Comparison of ENCODE assay signal across 8 cellular contexts in genomic region chr1:28259252-28259934, GRCh38. TPM values are rescaled to one million over a fixed set of nuclear protein-coding genes. Genes with fewer than 3 reads are reported as not detected.
DNase-seq lines count a peak whose midpoint lies in the region; ATAC-seq, FAIRE-seq and TF ChIP-seq lines count a peak whose summit lies in the region.

Gene SESN2, plus strand, starts transcription at chr1:28259518. Its CDS starts 330 bp downstream, at chr1:28259848.

- ATAC-seq in GM18502 (IDR thresholded peaks at IDR 0.05; ENCODE audit: poor library complexity, unreplicated experiment) (peak; percentile 96), HG02970 (IDR thresholded peaks at IDR 0.05; ENCODE audit: low FRiP score, unreplicated experiment) (peak; percentile 91), right cardiac atrium (peak; percentile 97)

- peak within 1 kb of the TSS; percentile 87 for H3K4me3 ChIP-seq in astrocyte (ENCODE audit: insufficient read depth, low read depth, low read length)
- peak within 1 kb of the TSS; percentile 83 for H3K4me3 ChIP-seq in right cardiac atrium (ENCODE audit: low read length)
- peak within 1 kb of the TSS; percentile 99 to 100 for H3K4me3 ChIP-seq in vagina

- peak; percentile 95 to 99 for DNase-seq in NCI-H1930 (lab: John Stamatoyannopoulos, UW)
- DNase-seq in T-helper 22 cell (ENCODE audit: low read depth), result peak; percentile 98
- peak; percentile 89 for DNase-seq in astrocyte (ENCODE audit: low read depth)
- DNase-seq in right cardiac atrium, result peak; percentile 100
- DNase-seq in putamen (ENCODE audit: low spot score), result peak; percentile 97
- peak in 1 of 2 donors; percentile 100 for DNase-seq in vagina (ENCODE audit: extremely low spot score in 2 of 2)

- peak within 1 kb of the TSS; percentile 92 for H3K9ac ChIP-seq in astrocyte (ENCODE audit: low read length)

- peak; percentile 76 to 99 for TF ChIP-seq POLR2A in vagina (IDR thresholded peaks at IDR 0.05)

- H3K9me3 ChIP-seq in astrocyte (ENCODE audit: insufficient read depth, low read depth, low read length), result no peaks in the 10 kb centered on the region
- no peaks in the 10 kb centered on the region for H3K9me3 ChIP-seq in right cardiac atrium (ENCODE audit: control insufficient read depth, low read length)
- no peaks in the 10 kb centered on the region for H3K9me3 ChIP-seq in vagina

- H4K20me1 ChIP-seq in astrocyte (ENCODE audit: insufficient read depth, low read length), result peaks cover 40% of the 10 kb centered on the region

- H3K27ac ChIP-seq in astrocyte (ENCODE audit: low read depth, low read length) (peak within 1 kb of the TSS; percentile 71), right cardiac atrium (ENCODE audit: low read length) (peak within 1 kb of the TSS; percentile 93), vagina (peak within 1 kb of the TSS; percentile 94)

- H3K36me3 Mint-ChIP-seq in astrocyte (ENCODE audit: low read depth, unreplicated experiment), result peaks cover 9% of the 10 kb centered on the region

- H3K27me3 Mint-ChIP-seq in astrocyte (ENCODE audit: low read depth, unreplicated experiment), result no peaks in the 10 kb centered on the region

- H3K4me1 ChIP-seq in astrocyte (ENCODE audit: insufficient read depth, low read length) (peaks cover 16% of the 10 kb centered on the region), right cardiac atrium (ENCODE audit: control insufficient read depth, insufficient read depth, low read length) (peaks cover 7% of the 10 kb centered on the region), vagina (peaks cover 22% of the 10 kb centered on the region)

- H2AFZ ChIP-seq in astrocyte (ENCODE audit: low read depth, low read length), result peak within 1 kb of the TSS; percentile 71

- intact Hi-C loops in right cardiac atrium (cut with DNase I), result loop anchor here in 1 of 4 donors (10.0 kb wide), 1 partner anchor 65 kb away; the partner anchor contains the start of gene MED18
- intact Hi-C loops in vagina (cut with DNase I), result loop anchor here (2.0 kb wide), 1 partner anchor 25 kb away; no protein-coding TSS in a partner anchor

- peaks cover 23% of the 10 kb centered on the region for H3K4me1 Mint-ChIP-seq in astrocyte (ENCODE audit: low read depth, unreplicated experiment)

- no peak for TF ChIP-seq CTCF in astrocyte (IDR thresholded peaks at IDR 0.05; ENCODE audit: insufficient read depth, low read depth, low read length)
- peak in 1 of 3 experiments; percentile 8 for TF ChIP-seq CTCF in vagina (IDR thresholded peaks at IDR 0.05)

- H3K4me2 ChIP-seq in astrocyte (ENCODE audit: low read length), result peak within 1 kb of the TSS; percentile 97

- H3K79me2 ChIP-seq in astrocyte (ENCODE audit: insufficient read depth, low read length), result peaks cover 48% of the 10 kb centered on the region

- no peaks in the 10 kb centered on the region for H3K9me3 Mint-ChIP-seq in astrocyte (ENCODE audit: unreplicated experiment)

- WGBS in right cardiac atrium, result under 1% methylated on average over 76 of the region's 76 CpGs

- H3K27me3 ChIP-seq in astrocyte (ENCODE audit: insufficient read depth, low read length) (no peaks in the 10 kb centered on the region), right cardiac atrium (ENCODE audit: control insufficient read depth, insufficient read depth) (no peaks in the 10 kb centered on the region), vagina (no peaks in the 10 kb centered on the region)

- H3K36me3 ChIP-seq in astrocyte (ENCODE audit: insufficient read depth, low read length) (no peaks in the 10 kb centered on the region), vagina (no peaks in the 10 kb centered on the region)

- no peak for FAIRE-seq in astrocyte (lab: Jason Lieb, UNC)

- peak within 1 kb of the TSS; percentile 97 for H3K27ac Mint-ChIP-seq in astrocyte (ENCODE audit: unreplicated experiment)

- H3K4me3 Mint-ChIP-seq in astrocyte (ENCODE audit: unreplicated experiment), result peak within 1 kb of the TSS; percentile 97

RNA-seq across cellular contexts. Expression of gene SESN2, which starts in this region (rescaled TPM):
- total RNA-seq in astrocyte (74.6 and 78.3 TPM in 2 replicates), right cardiac atrium (1 to 10 TPM; 3.4 to 3.8 (median 3.6) TPM), vagina (14.7 TPM)
- 3.1 TPM for polyA plus RNA-seq in right cardiac atrium
